Comparison of ENCODE assay signal across 13 cellular contexts in genomic region chr4:87049508-87049907, GRCh38.
DNase-seq lines count a peak whose midpoint lies in the region; ATAC-seq and TF ChIP-seq lines count a peak whose summit lies in the region.
"Had no signal": no experiment of that assay in that cellular context is flagged by ENCODE, and none has a peak within 500 bp of the region (broad histone marks: within the 10 kb centered on the region; RNA-seq: fewer than 3 reads in every experiment).

No MANE protein-coding gene starts in this region.

- no peak for TF ChIP-seq POLR2A in heart left ventricle (IDR thresholded peaks at IDR 0.05)

- no peak for TF ChIP-seq CTCF in left ventricle myocardium inferior (IDR thresholded peaks at IDR 0.05; ENCODE audit: borderline replicate concordance)
- TF ChIP-seq CTCF in heart left ventricle (IDR thresholded peaks at IDR 0.05) = no peak
- no peak for TF ChIP-seq CTCF in neural crest cell (conservative IDR thresholded peaks at IDR 0.05)
- no peak for TF ChIP-seq CTCF in tibial artery (IDR thresholded peaks at IDR 0.05)

- intact Hi-C loops in left ventricle myocardium inferior (cut with micrococcal nuclease) = no loop called here
- intact Hi-C loops in heart left ventricle (cut with DNase I) = loop anchor here in 4 of 10 donors (5.0 kb wide), 1 partner anchor 42 kb away; no protein-coding TSS in a partner anchor
- intact Hi-C loops in tibial artery (cut with DNase I; ENCODE audit: low total_unique reads) = loop anchor here (5.0 kb wide), 1 partner anchor 37 kb away; no protein-coding TSS in a partner anchor

- H3K9me3 ChIP-seq in left ventricle myocardium inferior (replicated peaks) (no peaks in the 10 kb centered on the region), heart left ventricle (no peaks in the 10 kb centered on the region), tibial artery (no peaks in the 10 kb centered on the region)

- H3K9me3 Mint-ChIP-seq in neural crest cell = no peaks in the 10 kb centered on the region
- H3K9me3 Mint-ChIP-seq: activated B cell treated with CpG ODN at 0.5 μM for 24 hours had no signal

- peaks cover 31% of the 10 kb centered on the region for H3K4me1 Mint-ChIP-seq in neural crest cell

- H3K27ac Mint-ChIP-seq in neural crest cell (ENCODE audit: unreplicated experiment) = peak overlapping the region; percentile 32
- H3K27ac Mint-ChIP-seq: activated B cell treated with CpG ODN at 0.5 μM for 24 hours had no signal

- ATAC-seq in heart left ventricle = no peak
- ATAC-seq: Right ventricle myocardium inferior had no signal

- DNase-seq in left ventricle myocardium inferior (no peak), heart left ventricle (no peak), amygdala (lab: John Stamatoyannopoulos, UW) (peak in 32 of 56 donors; percentile 8 to 64 (median 32)), neural crest cell (ENCODE audit: low read depth, low spot score) (no peak), tibial artery (no peak), activated gamma-delta T cell (lab: John Stamatoyannopoulos, UW) (no peak)
- DNase-seq in stimulated activated CD4-positive, alpha-beta T cell treated with anti-CD3 and anti-CD28 coated beads, Interleukin-2, amount 100 ng/mL, for 24 hours = no peak
- DNase-seq in activated effector memory CD4-positive, alpha-beta T cell treated with anti-CD3 and anti-CD28 coated beads, Interleukin-2, amount 50 U/mL, for 16 hours = no peak
- DNase-seq: activated B cell treated with CpG ODN at 0.5 μM for 24 hours, AML-193, COR-L47, NCI-H1436 treated with DMSO at 0.1 percent for 48 hours had no signal

- H3K4me3 ChIP-seq in left ventricle myocardium inferior = no peak overlapping the region
- H3K4me3 ChIP-seq in heart left ventricle = no peak overlapping the region
- no peak overlapping the region for H3K4me3 ChIP-seq in tibial artery

- 81 to 85% (median 82%) methylated on average over 9 of the region's 9 CpGs for WGBS in heart left ventricle, 4 donors

- H3K27me3 Mint-ChIP-seq in neural crest cell (ENCODE audit: low read depth) = no peaks in the 10 kb centered on the region
- H3K27me3 Mint-ChIP-seq: activated B cell treated with CpG ODN at 0.5 μM for 24 hours had no signal

- H3K27ac ChIP-seq in left ventricle myocardium inferior (replicated peaks) (peak overlapping the region; percentile 92), heart left ventricle (peak overlapping the region in 6 of 12 donors; percentile 2 to 89 (median 70)), tibial artery (peak overlapping the region; percentile 72 to 79)

- peaks cover 98% of the 10 kb centered on the region for H3K4me1 ChIP-seq in left ventricle myocardium inferior
- H3K4me1 ChIP-seq in heart left ventricle = peaks cover 21 to 90% (median 64%) of the 10 kb centered on the region in 12 donors
- peaks cover 0 to 90% (median 69%) of the 10 kb centered on the region in 4 donors for H3K4me1 ChIP-seq in tibial artery

- H3K4me3 Mint-ChIP-seq in neural crest cell = no peak overlapping the region
- H3K4me3 Mint-ChIP-seq: activated B cell treated with CpG ODN at 0.5 μM for 24 hours had no signal

- H3K36me3 Mint-ChIP-seq in neural crest cell (ENCODE audit: low read depth) = peaks cover 23% of the 10 kb centered on the region

- H3K27me3 ChIP-seq in left ventricle myocardium inferior (ENCODE audit: low read depth) = no peaks in the 10 kb centered on the region
- no peaks in the 10 kb centered on the region for H3K27me3 ChIP-seq in heart left ventricle
- H3K27me3 ChIP-seq in tibial artery = no peaks in the 10 kb centered on the region

- peaks cover 21% of the 10 kb centered on the region for H3K36me3 ChIP-seq in left ventricle myocardium inferior
- H3K36me3 ChIP-seq in heart left ventricle = peaks cover 0 to 36% (median 14%) of the 10 kb centered on the region in 9 donors
- H3K36me3 ChIP-seq in tibial artery = peaks cover 9 to 18% (median 12%) of the 10 kb centered on the region in 3 donors

Comparison
In these comparisons a context has a peak if more than half of its experiments do, and no peak if none do; other contexts are left out.
1. DNase-seq: peak in amygdala (32 of 56); none in left ventricle myocardium inferior (single experiment), heart left ventricle (0 of 5), neural crest cell (single experiment), tibial artery (0 of 2), stimulated activated CD4-positive, alpha-beta T cell treated with anti-CD3 and anti-CD28 coated beads, Interleukin-2, amount 100 ng/mL, for 24 hours (0 of 2), activated effector memory CD4-positive, alpha-beta T cell treated with anti-CD3 and anti-CD28 coated beads, Interleukin-2, amount 50 U/mL, for 16 hours (single experiment) and activated gamma-delta T cell (single experiment).